In the genomic region with DNA sequence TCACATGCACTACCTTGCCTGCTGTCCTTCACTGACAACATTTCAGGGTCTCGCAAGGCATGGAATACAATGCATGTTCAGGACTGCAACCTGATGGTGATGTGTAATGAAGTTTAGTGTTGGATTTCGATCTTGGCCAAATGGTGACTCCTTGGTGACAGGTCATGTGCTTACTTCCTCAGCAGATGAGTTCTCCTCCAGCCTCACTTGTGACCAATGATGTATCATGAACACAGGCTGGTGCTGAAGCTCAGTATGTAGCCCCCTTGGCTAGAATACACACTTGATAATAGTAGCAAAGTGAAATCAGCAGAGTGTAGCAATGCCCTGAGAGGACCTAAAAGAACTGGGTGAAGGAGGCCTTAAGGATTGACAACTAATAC, we compare ENCODE assay signal across 1 cellular context.
TF ChIP-seq lines count a peak whose summit lies in the region.

No MANE protein-coding gene starts in this region.

TF ChIP-seq in K562, 482 proteins besides CTCF, POLR2A, EP300 and RAD21 (continued from another document):
- peak; percentile 65; the same call in 1 of the 2 replicates for TF ChIP-seq ZBTB49 (CRISPR knock-in tag; IDR thresholded peaks at IDR 0.05; ENCODE audit: borderline replicate concordance)
- TF ChIP-seq, protein P1, sequence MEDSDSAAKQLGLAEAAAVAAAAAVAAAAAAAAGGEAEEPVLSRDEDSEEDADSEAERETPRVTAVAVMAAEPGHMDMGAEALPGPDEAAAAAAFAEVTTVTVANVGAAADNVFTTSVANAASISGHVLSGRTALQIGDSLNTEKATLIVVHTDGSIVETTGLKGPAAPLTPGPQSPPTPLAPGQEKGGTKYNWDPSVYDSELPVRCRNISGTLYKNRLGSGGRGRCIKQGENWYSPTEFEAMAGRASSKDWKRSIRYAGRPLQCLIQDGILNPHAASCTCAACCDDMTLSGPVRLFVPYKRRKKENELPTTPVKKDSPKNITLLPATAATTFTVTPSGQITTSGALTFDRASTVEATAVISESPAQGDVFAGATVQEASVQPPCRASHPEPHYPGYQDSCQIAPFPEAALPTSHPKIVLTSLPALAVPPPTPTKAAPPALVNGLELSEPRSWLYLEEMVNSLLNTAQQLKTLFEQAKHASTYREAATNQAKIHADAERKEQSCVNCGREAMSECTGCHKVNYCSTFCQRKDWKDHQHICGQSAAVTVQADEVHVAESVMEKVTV (CRISPR knock-in tag; IDR thresholded peaks at IDR 0.05) = no peak
- TF ChIP-seq ZBTB43 (CRISPR knock-in tag; IDR thresholded peaks at IDR 0.05) = 0 out of 2 replicates have a peak, but pooled peaks have one; percentile 22
- 0 out of 2 replicates have a peak, but pooled peaks have one; percentile 14 for TF ChIP-seq ETV5 (CRISPR knock-in tag; IDR thresholded peaks at IDR 0.05; ENCODE audit: low read depth)
- no peak for TF ChIP-seq MYNN (IDR thresholded peaks at IDR 0.05)
- TF ChIP-seq MYNN (CRISPR knock-in tag; IDR thresholded peaks at IDR 0.05) = no peak
- no peak for TF ChIP-seq ZBTB34 (CRISPR knock-in tag; IDR thresholded peaks at IDR 0.05)
- TF ChIP-seq, protein P2, sequence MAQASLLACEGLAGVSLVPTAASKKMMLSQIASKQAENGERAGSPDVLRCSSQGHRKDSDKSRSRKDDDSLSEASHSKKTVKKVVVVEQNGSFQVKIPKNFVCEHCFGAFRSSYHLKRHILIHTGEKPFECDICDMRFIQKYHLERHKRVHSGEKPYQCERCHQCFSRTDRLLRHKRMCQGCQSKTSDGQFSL (CRISPR knock-in tag; IDR thresholded peaks at IDR 0.05) = no peak
- TF ChIP-seq, protein P2 (tag; IDR thresholded peaks at IDR 0.05) = 0 out of 4 replicates have a peak, but pooled peaks of 1 of the 2 experiments have one; percentile 1
- TF ChIP-seq TAL1 (IDR thresholded peaks at IDR 0.05) = peak; percentile 2; the same call in 1 of the 2 replicates
- TF ChIP-seq LEF1 (IDR thresholded peaks at IDR 0.05) = no peak
- TF ChIP-seq TCF15 (CRISPR knock-in tag; IDR thresholded peaks at IDR 0.05) = no peak
- no peak for TF ChIP-seq HDGF (IDR thresholded peaks at IDR 0.05)
- TF ChIP-seq, protein P3, sequence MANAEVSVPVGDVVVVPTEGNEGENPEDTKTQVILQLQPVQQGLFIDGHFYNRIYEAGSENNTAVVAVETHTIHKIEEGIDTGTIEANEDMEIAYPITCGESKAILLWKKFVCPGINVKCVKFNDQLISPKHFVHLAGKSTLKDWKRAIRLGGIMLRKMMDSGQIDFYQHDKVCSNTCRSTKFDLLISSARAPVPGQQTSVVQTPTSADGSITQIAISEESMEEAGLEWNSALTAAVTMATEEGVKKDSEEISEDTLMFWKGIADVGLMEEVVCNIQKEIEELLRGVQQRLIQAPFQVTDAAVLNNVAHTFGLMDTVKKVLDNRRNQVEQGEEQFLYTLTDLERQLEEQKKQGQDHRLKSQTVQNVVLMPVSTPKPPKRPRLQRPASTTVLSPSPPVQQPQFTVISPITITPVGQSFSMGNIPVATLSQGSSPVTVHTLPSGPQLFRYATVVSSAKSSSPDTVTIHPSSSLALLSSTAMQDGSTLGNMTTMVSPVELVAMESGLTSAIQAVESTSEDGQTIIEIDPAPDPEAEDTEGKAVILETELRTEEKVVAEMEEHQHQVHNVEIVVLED (CRISPR knock-in tag; IDR thresholded peaks at IDR 0.05) = 0 out of 2 replicates have a peak, but pooled peaks have one; percentile 6
- no peak for TF ChIP-seq THRAP3 (IDR thresholded peaks at IDR 0.05; ENCODE audit: borderline replicate concordance)
- TF ChIP-seq SMARCE1 (IDR thresholded peaks at IDR 0.05) = 0 out of 2 replicates have a peak, but pooled peaks have one; percentile 12
- TF ChIP-seq ZNF277 (CRISPR knock-in tag; IDR thresholded peaks at IDR 0.05; ENCODE audit: borderline replicate concordance) = no peak
- TF ChIP-seq SMAD2 (IDR thresholded peaks at IDR 0.05; ENCODE audit: low read depth, low read length) = no peak
- no peak for TF ChIP-seq ZNF3 (CRISPR knock-in tag; IDR thresholded peaks at IDR 0.05)
